In the genomic region with DNA sequence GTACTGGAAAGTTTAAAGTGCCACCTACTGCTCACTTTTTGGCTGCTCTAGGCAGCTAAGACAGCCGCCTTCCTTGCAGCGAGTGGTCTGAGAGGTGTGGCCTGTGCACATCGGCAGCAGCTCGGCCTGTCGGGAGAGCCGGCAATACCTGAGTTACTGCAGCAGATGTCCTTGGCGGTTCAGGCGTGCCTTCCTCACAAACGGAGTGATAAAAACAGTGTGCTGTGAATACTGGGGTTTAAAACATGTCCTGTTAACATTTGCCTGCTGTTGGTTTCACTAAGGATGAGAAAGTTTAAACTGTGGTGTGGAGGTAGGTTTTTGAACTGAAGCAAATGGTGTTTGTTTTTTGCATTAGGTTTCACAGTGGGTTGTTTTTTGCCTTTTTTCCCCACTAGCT, we compare ENCODE assay signal across 11 cellular contexts. TPM values are rescaled to one million over a fixed set of nuclear protein-coding genes. Genes with fewer than 3 reads are reported as not detected.
DNase-seq lines count a peak whose midpoint lies in the region; ATAC-seq and TF ChIP-seq lines count a peak whose summit lies in the region.
"Had no signal": no experiment of that assay in that cellular context is flagged by ENCODE, and none has a peak within 500 bp of the region (broad histone marks: within the 10 kb centered on the region; RNA-seq: fewer than 3 reads in every experiment).

No MANE protein-coding gene starts in this region.

- peak overlapping the region; percentile 14 for H3K27ac Mint-ChIP-seq in activated T-helper 2 cell treated with anti-CD3 and anti-CD28 coated beads, Interferon-gamma antibody, Interleukin-2, Interleukin-4, amounts not matched to agents 10 μg/mL and 5 μg/mL and 100 μg/mL, durations not matched to agents 14 hours and 24 hours and 36 hours

- H3K4me1 ChIP-seq in cardiac muscle cell (ENCODE audit: low read depth) (no peaks in the 10 kb centered on the region), tibial artery (peaks cover 0 to 36% (median 31%) of the 10 kb centered on the region in 4 donors)

- no peak overlapping the region for H3K4me3 Mint-ChIP-seq in activated T-helper 2 cell treated with anti-CD3 and anti-CD28 coated beads, Interferon-gamma antibody, Interleukin-2, Interleukin-4, amounts not matched to agents 10 μg/mL and 5 μg/mL and 100 μg/mL, durations not matched to agents 14 hours and 24 hours and 36 hours (ENCODE audit: low read depth)

- H3K4me3 ChIP-seq in cardiac muscle cell (no peak overlapping the region), tibial artery (no peak overlapping the region)

- H3K27me3 Mint-ChIP-seq in activated T-helper 2 cell treated with anti-CD3 and anti-CD28 coated beads, Interferon-gamma antibody, Interleukin-2, Interleukin-4, amounts not matched to agents 10 μg/mL and 5 μg/mL and 100 μg/mL, durations not matched to agents 14 hours and 24 hours and 36 hours (ENCODE audit: low read depth), result no peaks in the 10 kb centered on the region

- H3K27ac ChIP-seq in cardiac muscle cell, result peak overlapping the region; percentile 51
- no peak overlapping the region for H3K27ac ChIP-seq in tibial artery

- ATAC-seq in left ventricle myocardium superior (no peak), HG02763 (IDR thresholded peaks at IDR 0.05; ENCODE audit: unreplicated experiment) (peak; percentile 39), GM19328 (IDR thresholded peaks at IDR 0.05; ENCODE audit: unreplicated experiment) (no peak)

- DNase-seq in cardiac muscle cell (ENCODE audit: low read depth in 1 of 2, low spot score in 1 of 2), result no peak
- DNase-seq in left ventricle myocardium superior, result no peak
- DNase-seq in activated T-helper 2 cell treated with anti-CD3 and anti-CD28 coated beads, Interferon-gamma antibody, Interleukin-2, Interleukin-4, amounts not matched to agents 10 μg/mL and 5 μg/mL and 100 μg/mL, durations not matched to agents 14 hours and 24 hours and 36 hours (ENCODE audit: low spot score), result no peak
- DNase-seq in CD1c-positive myeloid dendritic cell (ENCODE audit: extremely low spot score), result no peak
- DNase-seq in tibial artery, result no peak
- DNase-seq in dermis blood vessel endothelial cell, result no peak
- DNase-seq: IMR-90; stimulated activated CD4-positive, alpha-beta T cell treated with anti-CD3 and anti-CD28 coated beads, Interleukin-15, amount 100 ng/mL, for 24 hours; stimulated activated naive CD4-positive, alpha-beta T cell had no signal

- H3K9me3 ChIP-seq in cardiac muscle cell (ENCODE audit: low read depth), result no peaks in the 10 kb centered on the region
- H3K9me3 ChIP-seq in tibial artery, result no peaks in the 10 kb centered on the region

- no peaks in the 10 kb centered on the region for H3K27me3 ChIP-seq in cardiac muscle cell
- H3K27me3 ChIP-seq in tibial artery, result no peaks in the 10 kb centered on the region

- peaks cover 66% of the 10 kb centered on the region for H3K36me3 Mint-ChIP-seq in activated T-helper 2 cell treated with anti-CD3 and anti-CD28 coated beads, Interferon-gamma antibody, Interleukin-2, Interleukin-4, amounts not matched to agents 10 μg/mL and 5 μg/mL and 100 μg/mL, durations not matched to agents 14 hours and 24 hours and 36 hours (ENCODE audit: low read depth)

- intact Hi-C loops in left ventricle myocardium superior (cut with micrococcal nuclease), result no loop called here
- intact Hi-C loops in activated T-helper 2 cell treated with anti-CD3 and anti-CD28 coated beads, Interferon-gamma antibody, Interleukin-2, Interleukin-4, amounts not matched to agents 10 μg/mL and 5 μg/mL and 100 μg/mL, durations not matched to agents 14 hours and 24 hours and 36 hours (cut with micrococcal nuclease), result no loop called here
- intact Hi-C loops in tibial artery (cut with DNase I; ENCODE audit: low total_unique reads), result no loop called here

- H3K4me1 Mint-ChIP-seq in activated T-helper 2 cell treated with anti-CD3 and anti-CD28 coated beads, Interferon-gamma antibody, Interleukin-2, Interleukin-4, amounts not matched to agents 10 μg/mL and 5 μg/mL and 100 μg/mL, durations not matched to agents 14 hours and 24 hours and 36 hours (ENCODE audit: low read depth), result peaks cover 42% of the 10 kb centered on the region

- TF ChIP-seq CTCF in cardiac muscle cell (IDR thresholded peaks at IDR 0.05; ENCODE audit: low read depth, low read length) (no peak), tibial artery (IDR thresholded peaks at IDR 0.05) (no peak)

- peaks cover 13% of the 10 kb centered on the region for H3K36me3 ChIP-seq in cardiac muscle cell
- H3K36me3 ChIP-seq in tibial artery, result peaks cover 0 to 28% (median 20%) of the 10 kb centered on the region in 3 donors

- no peaks in the 10 kb centered on the region for H3K9me3 Mint-ChIP-seq in activated T-helper 2 cell treated with anti-CD3 and anti-CD28 coated beads, Interferon-gamma antibody, Interleukin-2, Interleukin-4, amounts not matched to agents 10 μg/mL and 5 μg/mL and 100 μg/mL, durations not matched to agents 14 hours and 24 hours and 36 hours

RNA-seq across cellular contexts. Expression of gene TRAF2, which starts 12.9 kb away (rescaled TPM):
- total RNA-seq in cardiac muscle cell, result 20.0 and 25.6 TPM in 2 replicates
- polyA plus RNA-seq in cardiac muscle cell, result 37.2 and 45.6 TPM in 2 replicates
- total RNA-seq in left ventricle myocardium superior, result 11.4 TPM
- total RNA-seq in activated T-helper 2 cell treated with anti-CD3 and anti-CD28 coated beads, Interferon-gamma antibody, Interleukin-2, Interleukin-4, amounts not matched to agents 10 μg/mL and 5 μg/mL and 100 μg/mL, durations not matched to agents 14 hours and 24 hours and 36 hours, result 59.5 and 60.4 TPM in 2 replicates
- 20.6 and 24.2 TPM in 2 replicates for total RNA-seq in dermis blood vessel endothelial cell

RNA-seq across cellular contexts. Expression of gene EDF1, which starts 33.1 kb away (rescaled TPM):
- total RNA-seq in cardiac muscle cell (741 and 1,028 TPM in 2 replicates), left ventricle myocardium superior (354 TPM), dermis blood vessel endothelial cell (309 and 438 TPM in 2 replicates)
- 496 and 793 TPM in 2 replicates for polyA plus RNA-seq in cardiac muscle cell
- total RNA-seq in activated T-helper 2 cell treated with anti-CD3 and anti-CD28 coated beads, Interferon-gamma antibody, Interleukin-2, Interleukin-4, amounts not matched to agents 10 μg/mL and 5 μg/mL and 100 μg/mL, durations not matched to agents 14 hours and 24 hours and 36 hours, result 381 and 410 TPM in 2 replicates

RNA-seq across cellular contexts. Expression of gene FBXW5, which starts 45.3 kb away (rescaled TPM):
- total RNA-seq in cardiac muscle cell (188 and 194 TPM in 2 replicates), left ventricle myocardium superior (162 TPM), dermis blood vessel endothelial cell (255 and 270 TPM in 2 replicates)
- polyA plus RNA-seq in cardiac muscle cell, result 117 and 119 TPM in 2 replicates
- total RNA-seq in activated T-helper 2 cell treated with anti-CD3 and anti-CD28 coated beads, Interferon-gamma antibody, Interleukin-2, Interleukin-4, amounts not matched to agents 10 μg/mL and 5 μg/mL and 100 μg/mL, durations not matched to agents 14 hours and 24 hours and 36 hours, result 94.4 and 95.9 TPM in 2 replicates

RNA-seq across cellular contexts. Expression of gene C8G, which starts 45.8 kb away (rescaled TPM):
- 3.4 and 10.8 TPM in 2 replicates for total RNA-seq in cardiac muscle cell
- 1.2 and 4.4 TPM in 2 replicates for polyA plus RNA-seq in cardiac muscle cell
- 2.2 TPM for total RNA-seq in left ventricle myocardium superior
- total RNA-seq in activated T-helper 2 cell treated with anti-CD3 and anti-CD28 coated beads, Interferon-gamma antibody, Interleukin-2, Interleukin-4, amounts not matched to agents 10 μg/mL and 5 μg/mL and 100 μg/mL, durations not matched to agents 14 hours and 24 hours and 36 hours, result 0.76 and 0.89 TPM in 2 replicates
- 1.7 TPM in 1 of 2 replicates, not detected in the other for total RNA-seq in dermis blood vessel endothelial cell
- total RNA-seq: IMR-90 had no signal

RNA-seq across cellular contexts. Expression of gene MAMDC4, which starts 47.0 kb away (rescaled TPM):
- total RNA-seq in cardiac muscle cell (22.2 and 29.7 TPM in 2 replicates), left ventricle myocardium superior (12.9 TPM), dermis blood vessel endothelial cell (2.0 and 5.1 TPM in 2 replicates)
- 8.7 and 17.8 TPM in 2 replicates for polyA plus RNA-seq in cardiac muscle cell
- 19.0 and 21.0 TPM in 2 replicates for total RNA-seq in activated T-helper 2 cell treated with anti-CD3 and anti-CD28 coated beads, Interferon-gamma antibody, Interleukin-2, Interleukin-4, amounts not matched to agents 10 μg/mL and 5 μg/mL and 100 μg/mL, durations not matched to agents 14 hours and 24 hours and 36 hours
